ENCODE assay signal across 15 cellular contexts in the genomic region with DNA sequence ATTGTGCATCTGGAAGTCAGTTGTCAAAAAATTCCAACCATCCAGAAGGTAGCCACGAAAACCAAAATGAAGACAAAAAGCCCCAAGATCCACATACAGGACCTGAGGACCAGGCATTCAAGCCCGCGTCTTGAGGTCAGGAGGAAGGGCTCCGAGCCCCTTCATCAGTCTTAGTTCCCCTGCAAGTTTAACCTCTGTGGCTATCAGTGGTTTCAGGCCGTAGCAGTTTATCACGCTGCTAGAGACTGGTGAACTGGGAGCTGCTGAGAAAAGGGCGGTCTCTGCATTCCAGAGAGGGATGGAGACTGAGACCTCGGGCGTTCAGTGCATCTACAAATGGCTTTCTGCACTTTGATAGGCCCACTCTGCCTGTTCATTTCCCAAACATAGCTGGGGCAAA.
DNase-seq lines count a peak whose midpoint lies in the region; ATAC-seq, FAIRE-seq and TF ChIP-seq lines count a peak whose summit lies in the region.
"Had no signal": no experiment of that assay in that cellular context is flagged by ENCODE, and none has a peak within 500 bp of the region (broad histone marks: within the 10 kb centered on the region; RNA-seq: fewer than 3 reads in every experiment).

No MANE protein-coding gene starts in this region.

- H3K9me2 ChIP-seq in Karpas-422 (replicated peaks; ENCODE audit: insufficient read depth, low read length), result no peaks in the 10 kb centered on the region

- H3K27ac ChIP-seq in Karpas-422 (ENCODE audit: low read length), result peak overlapping the region; percentile 98; the same call in 1 of the 2 replicates
- H3K27ac ChIP-seq: colonic mucosa had no signal

- H3K36me3 Mint-ChIP-seq in stimulated activated naive B cell treated with anti-CD40 and anti-IgM and Interleukin-4, amounts not matched to agents 10 μg/mL and 1 μg/mL and 100 μg/mL, for 72 hours, result no peaks in the 10 kb centered on the region
- H3K36me3 Mint-ChIP-seq in nephron progenitor cell (ENCODE audit: low read depth), result peaks cover 4% of the 10 kb centered on the region

- peaks cover 3% of the 10 kb centered on the region in 2 donors for H3K9me3 Mint-ChIP-seq in stimulated activated naive B cell treated with anti-CD40 and anti-IgM and Interleukin-4, amounts not matched to agents 10 μg/mL and 1 μg/mL and 100 μg/mL, for 72 hours
- peaks cover 15% of the 10 kb centered on the region for H3K9me3 Mint-ChIP-seq in nephron progenitor cell

- H3K27ac Mint-ChIP-seq in stimulated activated naive B cell treated with anti-CD40 and anti-IgM and Interleukin-4, amounts not matched to agents 10 μg/mL and 1 μg/mL and 100 μg/mL, for 72 hours, result peak overlapping the region; percentile 57
- H3K27ac Mint-ChIP-seq in nephron progenitor cell, result no peak overlapping the region
- H3K27ac Mint-ChIP-seq: T-helper 1 cell treated with Interleukin-12 subunit alpha and Interleukin-12 subunit beta and Interleukin-4 antibody, amounts not matched to agents 30 μg/mL and 1 μg/mL, for 36 hours had no signal

- H3K9me3 ChIP-seq in Karpas-422 (ENCODE audit: low read length), result no peaks in the 10 kb centered on the region
- H3K9me3 ChIP-seq: colonic mucosa, ovary had no signal

- H3K4me3 ChIP-seq in Karpas-422 (ENCODE audit: low read length), result no peak overlapping the region
- no peak overlapping the region for H3K4me3 ChIP-seq in choroid plexus epithelial cell (ENCODE audit: low read depth, low read length)
- H3K4me3 ChIP-seq: colonic mucosa, ovary had no signal

- no peaks in the 10 kb centered on the region for H3K36me3 ChIP-seq in Karpas-422 (ENCODE audit: insufficient read depth, low read length)
- H3K36me3 ChIP-seq: colonic mucosa, ovary had no signal

- ATAC-seq in stimulated activated naive B cell treated with anti-CD40 and anti-IgM and Interleukin-4, amounts not matched to agents 10 μg/mL and 1 μg/mL and 100 μg/mL, for 72 hours (replicated peaks), result peak; percentile 62 to 64
- no peak for ATAC-seq in HG03521 (IDR thresholded peaks at IDR 0.05; ENCODE audit: unreplicated experiment)

- peak overlapping the region; percentile 22 to 76 for H3K4me3 Mint-ChIP-seq in stimulated activated naive B cell treated with anti-CD40 and anti-IgM and Interleukin-4, amounts not matched to agents 10 μg/mL and 1 μg/mL and 100 μg/mL, for 72 hours
- H3K4me3 Mint-ChIP-seq in nephron progenitor cell, result no peak overlapping the region
- H3K4me3 Mint-ChIP-seq: T-helper 1 cell treated with Interleukin-12 subunit alpha and Interleukin-12 subunit beta and Interleukin-4 antibody, amounts not matched to agents 30 μg/mL and 1 μg/mL, for 36 hours had no signal

- H3K4me1 ChIP-seq in Karpas-422 (ENCODE audit: low read length), result peaks cover 59% of the 10 kb centered on the region

- H4K20me1 ChIP-seq in Karpas-422 (ENCODE audit: insufficient read depth, low read depth, low read length), result no peaks in the 10 kb centered on the region

- H3K79me2 ChIP-seq in Karpas-422 (ENCODE audit: low read length), result no peaks in the 10 kb centered on the region

- H3K27me3 ChIP-seq in Karpas-422 (ENCODE audit: low read length), result no peaks in the 10 kb centered on the region
- H3K27me3 ChIP-seq: colonic mucosa, ovary had no signal

- no peaks in the 10 kb centered on the region for H3K27me3 Mint-ChIP-seq in stimulated activated naive B cell treated with anti-CD40 and anti-IgM and Interleukin-4, amounts not matched to agents 10 μg/mL and 1 μg/mL and 100 μg/mL, for 72 hours
- peaks cover 23% of the 10 kb centered on the region for H3K27me3 Mint-ChIP-seq in nephron progenitor cell (ENCODE audit: low read depth, poor library complexity)

- no peak for DNase-seq in GM12891 (ENCODE audit: insufficient read length, low spot score)
- DNase-seq in Karpas-422, result no peak
- DNase-seq in choroid plexus epithelial cell (ENCODE audit: low read depth), result peak; percentile 40
- DNase-seq in stimulated activated naive B cell treated with anti-CD40 and anti-IgM and Interleukin-4, amounts not matched to agents 10 μg/mL and 1 μg/mL and 100 μg/mL, for 72 hours, result no peak
- DNase-seq in DMS79 (lab: John Stamatoyannopoulos, UW), result no peak
- DNase-seq in nephron progenitor cell, result no peak
- DNase-seq: activated CD4-positive, alpha-beta T cell treated with anti-CD3 and anti-CD28 coated beads for 1 hour; activated T-cell treated with anti-CD3 and anti-CD28 coated beads, Interleukin-2, amount 50 U/mL, for 48 hours; amygdala; colonic mucosa; erythroblast; NCI-H2081; ovary had no signal

- TF ChIP-seq CTCF in choroid plexus epithelial cell (conservative IDR thresholded peaks at IDR 0.05; ENCODE audit: low read depth, low read length) (no peak), nephron progenitor cell (IDR thresholded peaks at IDR 0.05) (no peak)

- H2AFZ ChIP-seq in Karpas-422 (ENCODE audit: low read length), result no peak overlapping the region

- no peak for FAIRE-seq in GM12891 (lab: Jason Lieb, UNC)

- H3K4me2 ChIP-seq in Karpas-422 (ENCODE audit: low read depth, low read length, poor library complexity, severe bottlenecking), result no peak overlapping the region

- TF ChIP-seq POLR2A in GM12891 (IDR thresholded peaks at IDR 0.05; ENCODE audit: low read depth, low read length), result no peak

- H3K4me1 Mint-ChIP-seq in stimulated activated naive B cell treated with anti-CD40 and anti-IgM and Interleukin-4, amounts not matched to agents 10 μg/mL and 1 μg/mL and 100 μg/mL, for 72 hours, result peaks cover 56 to 71% of the 10 kb centered on the region in 2 donors
- H3K4me1 Mint-ChIP-seq in nephron progenitor cell, result peaks cover 43% of the 10 kb centered on the region

- no peak overlapping the region for H3K9ac ChIP-seq in Karpas-422 (ENCODE audit: low read length)

TF ChIP-seq in GM12891, 5 proteins besides CTCF, POLR2A, EP300 and RAD21:
- no peak for TF ChIP-seq POLR2AphosphoS5 (IDR thresholded peaks at IDR 0.05; ENCODE audit: low read depth, low read length)
- peak; percentile 57 for TF ChIP-seq SPI1 (IDR thresholded peaks at IDR 0.05; ENCODE audit: low read depth, low read length)
